In the genomic region with DNA sequence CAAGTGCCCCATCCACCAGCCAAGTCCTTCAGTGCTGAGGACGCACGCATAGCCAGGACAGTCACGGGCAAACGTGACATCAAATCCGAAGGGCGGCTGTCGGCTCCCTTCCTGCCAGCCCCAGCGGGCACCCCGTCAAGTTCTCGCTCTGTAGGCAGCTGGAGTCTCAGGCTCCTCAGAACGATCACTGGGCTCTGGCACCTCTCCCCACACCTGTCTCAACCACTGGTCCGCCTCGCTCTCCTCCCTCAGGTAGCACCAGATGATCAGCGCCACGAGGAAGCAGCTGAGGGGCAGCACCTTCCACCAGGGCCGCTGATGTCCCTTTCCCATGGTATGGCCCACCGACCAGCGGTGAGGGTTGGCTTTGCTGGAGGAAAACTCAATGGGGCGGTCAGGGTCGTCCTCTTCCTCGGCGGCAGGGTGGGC, we compare ENCODE assay signal across 8 cellular contexts. TPM values are rescaled to one million over a fixed set of nuclear protein-coding genes. Genes with fewer than 3 reads are reported as not detected.
DNase-seq lines count a peak whose midpoint lies in the region; ATAC-seq and TF ChIP-seq lines count a peak whose summit lies in the region.

No MANE protein-coding gene starts in this region.

- H3K4me3 Mint-ChIP-seq in activated CD8-positive, alpha-beta memory T cell treated with anti-CD3 and anti-CD28 coated beads, Interleukin-2, amount 10 ng/mL, durations not matched to agents 7 days and 5 days, result peak overlapping the region; percentile 83
- H3K4me3 Mint-ChIP-seq in brain, result peak overlapping the region; percentile 94 to 95 (median 95)

- peak overlapping the region; percentile 66 for H3K4me3 ChIP-seq in mucosa of descending colon

- peak overlapping the region; percentile 97 for H3K27ac Mint-ChIP-seq in activated CD8-positive, alpha-beta memory T cell treated with anti-CD3 and anti-CD28 coated beads, Interleukin-2, amount 10 ng/mL, durations not matched to agents 7 days and 5 days
- H3K27ac Mint-ChIP-seq in brain, result peak overlapping the region; percentile 73 to 100 (median 98)

- no peak for ATAC-seq in activated CD8-positive, alpha-beta memory T cell treated with anti-CD3 and anti-CD28 coated beads, Interleukin-2, amount 10 ng/mL, durations not matched to agents 7 days and 5 days
- ATAC-seq in HG03460 (IDR thresholded peaks at IDR 0.05; ENCODE audit: unreplicated experiment) (peak; percentile 2), mucosa of descending colon (peak; percentile 20)

- peaks cover 42% of the 10 kb centered on the region for H3K4me1 Mint-ChIP-seq in activated CD8-positive, alpha-beta memory T cell treated with anti-CD3 and anti-CD28 coated beads, Interleukin-2, amount 10 ng/mL, durations not matched to agents 7 days and 5 days
- H3K4me1 Mint-ChIP-seq in brain, result peaks cover 65% of the 10 kb centered on the region

- no peaks in the 10 kb centered on the region for H3K9me3 Mint-ChIP-seq in activated CD8-positive, alpha-beta memory T cell treated with anti-CD3 and anti-CD28 coated beads, Interleukin-2, amount 10 ng/mL, durations not matched to agents 7 days and 5 days (ENCODE audit: low read depth)
- H3K9me3 Mint-ChIP-seq in brain, result peaks cover 0 to 2% (median 0%) of the 10 kb centered on the region in 5 experiments

- no peaks in the 10 kb centered on the region for H3K9me3 ChIP-seq in mucosa of descending colon

- peaks cover 10% of the 10 kb centered on the region for H3K36me3 Mint-ChIP-seq in activated CD8-positive, alpha-beta memory T cell treated with anti-CD3 and anti-CD28 coated beads, Interleukin-2, amount 10 ng/mL, durations not matched to agents 7 days and 5 days
- H3K36me3 Mint-ChIP-seq in brain, result peaks cover 5% of the 10 kb centered on the region

- H3K36me3 ChIP-seq in mucosa of descending colon (ENCODE audit: low read depth), result no peaks in the 10 kb centered on the region

- DNase-seq in activated CD8-positive, alpha-beta memory T cell treated with anti-CD3 and anti-CD28 coated beads, Interleukin-2, amount 10 ng/mL, durations not matched to agents 7 days and 5 days, result peak; percentile 48
- no peak for DNase-seq in activated CD8-positive, alpha-beta memory T cell treated with anti-CD3 and anti-CD28 coated beads for 24 hours
- peak in 1 of 3 donors; percentile 19 for DNase-seq in mucosa of descending colon
- DNase-seq in inferior parietal cortex (ENCODE audit: extremely low spot score), result no peak
- DNase-seq in GDM1 (lab: John Stamatoyannopoulos, UW), result no peak
- DNase-seq in HK-2 (ENCODE audit: unreplicated experiment), result no peak

- intact Hi-C loops in mucosa of descending colon (cut with DNase I, micrococcal nuclease), result no loop called here

- no peak for TF ChIP-seq CTCF in brain (conservative IDR thresholded peaks at IDR 0.05)
- TF ChIP-seq CTCF in mucosa of descending colon (IDR thresholded peaks at IDR 0.05), result no peak

- CTCF ChIA-PET in activated CD8-positive, alpha-beta memory T cell treated with anti-CD3 and anti-CD28 coated beads, Interleukin-2, amount 10 ng/mL, durations not matched to agents 7 days and 5 days (lab: Charles Lee), result interaction anchor here (1.0 to 1.7 kb wide), 5 partner anchors 9 to 288 kb away, joined by 3 to 11 read pairs (median 4); a partner anchor contains a TSS

- peaks cover 16% of the 10 kb centered on the region for H3K4me1 ChIP-seq in mucosa of descending colon (ENCODE audit: low read depth)

- no peaks in the 10 kb centered on the region for H3K27me3 Mint-ChIP-seq in activated CD8-positive, alpha-beta memory T cell treated with anti-CD3 and anti-CD28 coated beads, Interleukin-2, amount 10 ng/mL, durations not matched to agents 7 days and 5 days
- H3K27me3 Mint-ChIP-seq in brain, result no peaks in the 10 kb centered on the region

RNA-seq across cellular contexts. Expression of a gene that starts 0.4 kb away (rescaled TPM):
- total RNA-seq in activated CD8-positive, alpha-beta memory T cell treated with anti-CD3 and anti-CD28 coated beads, Interleukin-2, amount 10 ng/mL, durations not matched to agents 7 days and 5 days, result 10 to 100 TPM; 15.7 to 18.5 TPM
- polyA plus RNA-seq in brain (ENCODE audit: insufficient read depth, low read depth, low replicate concordance), result 21.4 TPM
- total RNA-seq in mucosa of descending colon, result 10 to 100 TPM; 10.3 to 14.4 (median 11.0) TPM

RNA-seq across cellular contexts. Expression of a gene that starts 5.6 kb away (rescaled TPM):
- 10 to 100 TPM; 30.1 to 43.0 TPM for total RNA-seq in activated CD8-positive, alpha-beta memory T cell treated with anti-CD3 and anti-CD28 coated beads, Interleukin-2, amount 10 ng/mL, durations not matched to agents 7 days and 5 days
- 13.3 TPM for polyA plus RNA-seq in brain (ENCODE audit: insufficient read depth, low read depth, low replicate concordance)
- total RNA-seq in mucosa of descending colon, result 10 to 100 TPM; 16.2 to 36.5 (median 28.2) TPM

RNA-seq across cellular contexts. Expression of a gene that starts 10.8 kb away (rescaled TPM):
- under 1 TPM in 1 of 2 experiments, not detected in 1; 0.33 TPM for total RNA-seq in activated CD8-positive, alpha-beta memory T cell treated with anti-CD3 and anti-CD28 coated beads, Interleukin-2, amount 10 ng/mL, durations not matched to agents 7 days and 5 days
- polyA plus RNA-seq in brain (ENCODE audit: insufficient read depth, low read depth, low replicate concordance), result 13.1 TPM
- total RNA-seq in mucosa of descending colon, result under 1 TPM in 1 of 3 donors, not detected in 2; 0.34 TPM

RNA-seq across cellular contexts. Expression of a gene that starts 24.2 kb away (rescaled TPM):
- total RNA-seq in activated CD8-positive, alpha-beta memory T cell treated with anti-CD3 and anti-CD28 coated beads, Interleukin-2, amount 10 ng/mL, durations not matched to agents 7 days and 5 days, result 1 to 10 TPM; 2.0 to 2.9 TPM
- 4.8 TPM for polyA plus RNA-seq in brain (ENCODE audit: insufficient read depth, low read depth, low replicate concordance)
- 1 to 10 TPM in 2 of 3 donors, under 1 TPM in 1; 0.43 to 2.4 (median 1.1) TPM for total RNA-seq in mucosa of descending colon

RNA-seq across cellular contexts. Expression of a gene that starts 54.7 kb away (rescaled TPM):
- total RNA-seq in activated CD8-positive, alpha-beta memory T cell treated with anti-CD3 and anti-CD28 coated beads, Interleukin-2, amount 10 ng/mL, durations not matched to agents 7 days and 5 days, result 10 to 100 TPM; 53.0 to 60.5 TPM
- 52.8 TPM for polyA plus RNA-seq in brain (ENCODE audit: insufficient read depth, low read depth, low replicate concordance)
- 10 to 100 TPM; 59.3 to 98.1 (median 59.8) TPM for total RNA-seq in mucosa of descending colon
